ENCODE assay signal across 16 cellular contexts in genomic region chr4:38067499-38067898, GRCh38.
DNase-seq lines count a peak whose midpoint lies in the region; ATAC-seq, FAIRE-seq and TF ChIP-seq lines count a peak whose summit lies in the region.
"Had no signal": no experiment of that assay in that cellular context is flagged by ENCODE, and none has a peak within 500 bp of the region (broad histone marks: within the 10 kb centered on the region; RNA-seq: fewer than 3 reads in every experiment).

No MANE protein-coding gene starts in this region.

- DNase-seq in GM12891 (ENCODE audit: insufficient read length, low spot score) (no peak), MV-4-11 (lab: John Stamatoyannopoulos, UW) (peak; percentile 65), memory B cell (ENCODE audit: low spot score in 2 of 2) (no peak), small intestine (no peak), right lobe of liver (no peak), glomerular visceral epithelial cell (ENCODE audit: extremely low spot score) (no peak)
- DNase-seq: ACHN, BE2C, H9, IMR-90, Kasumi-1, NCI-H1048, NCI-H748 treated with DMSO at 0.1 percent for 48 hours had no signal

- H3K4me3 ChIP-seq in BLaER1 = no peak overlapping the region
- H3K4me3 ChIP-seq in small intestine (ENCODE audit: low read depth in 1 of 2, low read length in 2 of 2) = no peak overlapping the region
- H3K4me3 ChIP-seq in right lobe of liver = no peak overlapping the region

- peaks cover 46% of the 10 kb centered on the region for H3K4me1 ChIP-seq in BLaER1
- peaks cover 2 to 8% of the 10 kb centered on the region in 2 donors for H3K4me1 ChIP-seq in small intestine (ENCODE audit: control insufficient read depth in 2 of 2, insufficient read depth in 1 of 2, low read depth in 1 of 2, low read length in 1 of 2)
- peaks cover 0 to 14% (median 2%) of the 10 kb centered on the region in 4 donors for H3K4me1 ChIP-seq in right lobe of liver

- H3K4me1 Mint-ChIP-seq in memory B cell = peaks cover 14% of the 10 kb centered on the region

- H3K4me2 ChIP-seq in BLaER1 = peak overlapping the region; percentile 50

- no peaks in the 10 kb centered on the region for H3K9me3 Mint-ChIP-seq in memory B cell
- H3K9me3 Mint-ChIP-seq: H9 had no signal

- no peak overlapping the region for H3K9ac ChIP-seq in BLaER1

- H3K9me3 ChIP-seq in BLaER1 (no peaks in the 10 kb centered on the region), small intestine (ENCODE audit: control insufficient read depth, low read depth) (no peaks in the 10 kb centered on the region), right lobe of liver (no peaks in the 10 kb centered on the region)
- H3K9me3 ChIP-seq: BE2C had no signal

- no peak for TF ChIP-seq POLR2A in GM12891 (IDR thresholded peaks at IDR 0.05; ENCODE audit: low read depth, low read length)
- TF ChIP-seq POLR2A in right lobe of liver (IDR thresholded peaks at IDR 0.05) = no peak

- H3K27me3 Mint-ChIP-seq in memory B cell = no peaks in the 10 kb centered on the region

- H3K27me3 ChIP-seq in BLaER1 (no peaks in the 10 kb centered on the region), small intestine (ENCODE audit: control insufficient read depth in 2 of 2, insufficient read depth in 2 of 2, low read length in 2 of 2) (no peaks in the 10 kb centered on the region), right lobe of liver (no peaks in the 10 kb centered on the region)
- H3K27me3 ChIP-seq: BE2C had no signal

- ATAC-seq in memory B cell (ENCODE audit: low read depth) = peak; percentile 37
- ATAC-seq in right lobe of liver = no peak
- no peak for ATAC-seq in HG03097 (IDR thresholded peaks at IDR 0.05; ENCODE audit: low FRiP score, unreplicated experiment)

- WGBS in small intestine, 3 donors = 88 to 95% (median 89%) methylated on average over 7 of the region's 7 CpGs
- 80% methylated on average over 1 of the region's 7 CpGs for WGBS in right lobe of liver (ENCODE audit: insufficient coverage, low coverage, low lambda C conversion rate, missing lambda C conversion rate)

- no peak for TF ChIP-seq CTCF in right lobe of liver (IDR thresholded peaks at IDR 0.05)

- no peak overlapping the region for H3K4me3 Mint-ChIP-seq in memory B cell
- H3K4me3 Mint-ChIP-seq: H9 had no signal

- H3K36me3 Mint-ChIP-seq in memory B cell = peaks cover 23% of the 10 kb centered on the region

- H3K36me3 ChIP-seq in BLaER1 (peaks cover 53% of the 10 kb centered on the region), small intestine (ENCODE audit: control insufficient read depth in 2 of 2, insufficient read depth in 2 of 2, low read length in 2 of 2) (peaks cover 2 to 4% of the 10 kb centered on the region in 2 donors), right lobe of liver (peaks cover 0 to 6% (median 0%) of the 10 kb centered on the region in 4 donors)
- H3K36me3 ChIP-seq: BE2C had no signal

- H3K27ac Mint-ChIP-seq in memory B cell = peak overlapping the region; percentile 14

- intact Hi-C loops in right lobe of liver (cut with DNase I) = no loop called here

- FAIRE-seq in GM12891 (lab: Jason Lieb, UNC) = no peak
- no peak for FAIRE-seq in small intestine (lab: Jason Lieb, UNC)
- FAIRE-seq: RCC 7860 had no signal

- H3K27ac ChIP-seq in BLaER1 (0 out of 2 replicates have a peak overlapping the region, but pooled peaks have one; percentile 47), small intestine (ENCODE audit: low read depth in 1 of 2, low read length in 1 of 2) (no peak overlapping the region), right lobe of liver (peak overlapping the region in 1 of 3 donors; percentile 10)

- no peaks in the 10 kb centered on the region for H4K20me1 ChIP-seq in BLaER1

TF ChIP-seq in GM12891, 5 proteins besides CTCF, POLR2A, EP300 and RAD21:
- no peak for TF ChIP-seq POLR2AphosphoS5 (IDR thresholded peaks at IDR 0.05; ENCODE audit: low read depth, low read length)
- TF ChIP-seq SPI1 (IDR thresholded peaks at IDR 0.05; ENCODE audit: low read depth, low read length) = peak; percentile 53
